In the genomic region with DNA sequence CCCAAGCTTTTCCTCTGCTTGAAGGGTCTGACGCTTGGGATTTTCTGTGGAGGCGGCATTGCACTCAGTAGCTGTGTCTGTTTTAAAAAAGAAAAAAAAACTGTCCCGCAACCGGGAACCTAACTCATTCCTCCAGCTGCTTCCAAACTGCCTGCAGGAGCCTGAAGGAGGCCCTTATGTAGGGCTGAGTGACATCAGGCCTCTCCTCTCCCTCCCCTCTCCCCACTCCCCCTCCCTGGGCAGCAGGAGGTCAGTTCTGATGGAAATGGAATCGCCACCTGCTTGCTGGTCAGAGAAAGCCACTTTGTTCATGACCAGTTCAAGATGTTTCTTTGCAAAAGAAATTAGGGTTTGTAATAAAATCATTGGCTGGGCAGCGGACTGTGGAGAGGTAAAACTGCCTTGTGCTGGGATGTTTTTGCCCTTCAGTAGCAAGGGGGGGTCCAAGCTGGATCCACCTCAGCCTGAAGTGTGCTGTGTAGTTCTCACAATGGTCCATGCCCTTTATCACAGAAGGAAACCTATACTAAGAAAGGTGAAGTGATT, we compare ENCODE assay signal across 9 cellular contexts. TPM values are rescaled to one million over a fixed set of nuclear protein-coding genes. Genes with fewer than 3 reads are reported as not detected.
DNase-seq lines count a peak whose midpoint lies in the region; ATAC-seq and TF ChIP-seq lines count a peak whose summit lies in the region.
"Had no signal": no experiment of that assay in that cellular context is flagged by ENCODE, and none has a peak within 500 bp of the region (broad histone marks: within the 10 kb centered on the region; RNA-seq: fewer than 3 reads in every experiment).

TSS of gene MAP1LC3C (minus strand) at position 149 of the 546 bp plus-strand sequence. CDS start at position 59, 90 bp downstream.

- H3K27ac ChIP-seq in mesodermal cell (ENCODE audit: low read depth, low read length, severe bottlenecking) (no peak within 1 kb of the TSS), upper lobe of left lung (peak within 1 kb of the TSS; percentile 18 to 49 (median 41)), adrenal gland (no peak within 1 kb of the TSS)

- no peaks in the 10 kb centered on the region for H3K9me3 Mint-ChIP-seq in activated naive CD4-positive, alpha-beta T cell treated with anti-CD3 and anti-CD28 coated beads, Interleukin-2, amount 10 ng/mL, durations not matched to agents 7 days and 5 days

- intact Hi-C loops in adrenal gland (cut with DNase I) = loop anchor here in 1 of 2 donors (10.0 kb wide), 1 partner anchor 94 kb away; no protein-coding TSS in a partner anchor

- H3K4me3 Mint-ChIP-seq in activated naive CD4-positive, alpha-beta T cell treated with anti-CD3 and anti-CD28 coated beads, Interleukin-2, amount 10 ng/mL, durations not matched to agents 7 days and 5 days = peak within 1 kb of the TSS; percentile 21

- TF ChIP-seq CTCF in cardiac fibroblast (IDR thresholded peaks at IDR 0.05; ENCODE audit: low read depth, low read length) = no peak
- TF ChIP-seq CTCF in upper lobe of left lung (IDR thresholded peaks at IDR 0.05) = no peak
- no peak for TF ChIP-seq CTCF in adrenal gland (IDR thresholded peaks at IDR 0.05)

- peak in 1 of 2 donors; percentile 15 for ATAC-seq in upper lobe of left lung (ENCODE audit: low FRiP score in 2 of 2)

- DNase-seq in activated naive CD4-positive, alpha-beta T cell treated with anti-CD3 and anti-CD28 coated beads, Interleukin-2, amount 10 ng/mL, durations not matched to agents 7 days and 5 days = no peak
- no peak for DNase-seq in activated naive CD4-positive, alpha-beta T cell (lab: John Stamatoyannopoulos, UW)
- DNase-seq in cardiac fibroblast (ENCODE audit: low read depth in 2 of 2) (peak in 1 of 2 donors; percentile 9), upper lobe of left lung (no peak), NCI-H2171 treated with DMSO at 0.1 percent for 48 hours (lab: John Stamatoyannopoulos, UW) (no peak), adrenal gland (no peak)
- DNase-seq in activated effector memory CD4-positive, alpha-beta T cell treated with Interleukin-2 at 50 U/mL for 16 hours = no peak
- DNase-seq: DMS153 had no signal

- no peak within 1 kb of the TSS for H3K27ac Mint-ChIP-seq in activated naive CD4-positive, alpha-beta T cell treated with anti-CD3 and anti-CD28 coated beads, Interleukin-2, amount 10 ng/mL, durations not matched to agents 7 days and 5 days

- H3K9me3 ChIP-seq in mesodermal cell (ENCODE audit: control insufficient read depth, low read length) = no peaks in the 10 kb centered on the region
- H3K9me3 ChIP-seq in upper lobe of left lung = no peaks in the 10 kb centered on the region
- no peaks in the 10 kb centered on the region for H3K9me3 ChIP-seq in adrenal gland (replicated peaks in 1 of 3)

- peak within 1 kb of the TSS; percentile 32 for H3K4me3 ChIP-seq in cardiac fibroblast (replicated peaks in 1 of 2; ENCODE audit: low read depth in 2 of 2, low read length in 2 of 2)
- peak within 1 kb of the TSS; percentile 8 for H3K4me3 ChIP-seq in mesodermal cell (ENCODE audit: extremely low read depth, insufficient read depth, low read length, poor library complexity, severe bottlenecking)
- peak within 1 kb of the TSS in 3 of 4 donors; percentile 16 to 39 (median 29) for H3K4me3 ChIP-seq in upper lobe of left lung
- H3K4me3 ChIP-seq in adrenal gland = peak within 1 kb of the TSS in 1 of 4 donors; percentile 36

- CTCF ChIA-PET in activated naive CD4-positive, alpha-beta T cell treated with anti-CD3 and anti-CD28 coated beads, Interleukin-2, amount 10 ng/mL, durations not matched to agents 7 days and 5 days (lab: Charles Lee) = interaction anchor here (0.7 to 3.1 kb wide), 15 partner anchors 8 to 724 kb away, joined by 3 to 22 read pairs (median 5); no protein-coding TSS in a partner anchor

- H3K4me1 Mint-ChIP-seq in activated naive CD4-positive, alpha-beta T cell treated with anti-CD3 and anti-CD28 coated beads, Interleukin-2, amount 10 ng/mL, durations not matched to agents 7 days and 5 days = peaks cover 8% of the 10 kb centered on the region

- H3K27me3 Mint-ChIP-seq in activated naive CD4-positive, alpha-beta T cell treated with anti-CD3 and anti-CD28 coated beads, Interleukin-2, amount 10 ng/mL, durations not matched to agents 7 days and 5 days = peaks cover 11% of the 10 kb centered on the region

- H3K36me3 ChIP-seq in mesodermal cell (ENCODE audit: control insufficient read depth, insufficient read depth, low read length) (no peaks in the 10 kb centered on the region), upper lobe of left lung (no peaks in the 10 kb centered on the region), adrenal gland (replicated peaks in 1 of 2) (no peaks in the 10 kb centered on the region)

- no peaks in the 10 kb centered on the region for H3K36me3 Mint-ChIP-seq in activated naive CD4-positive, alpha-beta T cell treated with anti-CD3 and anti-CD28 coated beads, Interleukin-2, amount 10 ng/mL, durations not matched to agents 7 days and 5 days

- H3K4me1 ChIP-seq in mesodermal cell (ENCODE audit: control insufficient read depth, insufficient read depth, low read length, poor library complexity, severe bottlenecking) (no peaks in the 10 kb centered on the region), upper lobe of left lung (peaks cover 0 to 9% (median 7%) of the 10 kb centered on the region in 4 donors), adrenal gland (replicated peaks in 1 of 2) (peaks cover 0 to 7% of the 10 kb centered on the region in 2 donors)

- no peaks in the 10 kb centered on the region for H3K27me3 ChIP-seq in upper lobe of left lung
- H3K27me3 ChIP-seq in adrenal gland = no peaks in the 10 kb centered on the region

- 54 to 60% methylated on average over 2 of the region's 6 CpGs for WGBS in mesodermal cell (ENCODE audit: insufficient coverage in 2 of 2), 2 experiments
- WGBS in upper lobe of left lung, 2 donors = 49 to 51% methylated on average over 6 of the region's 6 CpGs
- 51 to 66% (median 63%) methylated on average over 6 of the region's 6 CpGs for WGBS in adrenal gland, 4 donors

- TF ChIP-seq POLR2A in upper lobe of left lung (IDR thresholded peaks at IDR 0.05) (no peak), adrenal gland (IDR thresholded peaks at IDR 0.05) (no peak)

- no peak for TF ChIP-seq EP300 in upper lobe of left lung (IDR thresholded peaks at IDR 0.05)

RNA-seq across cellular contexts. Expression of gene MAP1LC3C, which starts in this region (rescaled TPM):
- 0.52 TPM for polyA plus RNA-seq in mesodermal cell (2013, experiment 1 of 2)
- 0.25 TPM for polyA plus RNA-seq in mesodermal cell (2013, experiment 2 of 2)
- total RNA-seq in upper lobe of left lung (1 to 10 TPM in 5 of 6 donors, not detected in 1; 1.5 to 9.1 (median 5.6) TPM), adrenal gland (1 to 10 TPM in 1 of 8 donors, under 1 TPM in 4, not detected in 3; 0.21 to 2.6 (median 0.40) TPM)
- 1 to 10 TPM in 1 of 3 donors, under 1 TPM in 1, not detected in 1; 0.72 to 1.5 TPM for polyA plus RNA-seq in adrenal gland

Comparison
In these comparisons a context has a peak if more than half of its experiments do, and no peak if none do; other contexts are left out.
1. H3K27ac ChIP-seq: peak in upper lobe of left lung (4 of 4); none in mesodermal cell (single experiment) and adrenal gland (0 of 5).